ENCODE assay signal across 8 cellular contexts in the genomic region with DNA sequence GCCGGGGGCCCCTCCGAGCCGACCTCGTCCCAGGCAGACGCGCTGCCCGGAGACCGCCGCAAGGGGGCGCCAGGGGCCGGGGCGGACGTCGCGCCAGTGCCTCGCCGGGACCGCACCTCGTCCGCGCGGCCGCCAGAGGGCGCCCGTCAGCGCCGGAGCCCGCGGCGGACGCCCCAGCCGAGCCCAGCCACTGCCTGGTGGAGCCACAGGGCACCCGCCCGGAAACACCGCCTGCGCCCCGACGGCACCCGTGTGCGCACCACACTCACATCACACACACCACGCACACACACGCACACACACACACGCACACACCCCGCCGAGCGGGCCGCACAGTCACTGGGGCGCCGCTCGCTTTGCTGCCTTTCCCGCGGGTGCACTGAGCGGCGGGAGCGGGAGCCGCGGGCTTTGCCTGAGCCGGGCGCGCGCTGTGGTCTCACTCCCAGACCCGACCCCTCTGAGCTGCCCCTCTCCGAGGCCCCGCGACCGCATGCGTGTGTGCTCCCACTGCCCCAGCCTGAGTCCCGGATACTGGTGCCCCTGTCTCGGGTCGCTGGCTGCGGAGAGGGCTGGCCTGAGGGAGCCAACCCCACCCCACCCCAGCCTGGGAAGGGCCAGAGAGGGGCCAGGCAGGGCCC.
A peak's percentile ranks its signal among the peaks of the same experiment; 100 is the strongest.
DNase-seq lines count a peak whose midpoint lies in the region; ATAC-seq and TF ChIP-seq lines count a peak whose summit lies in the region.

No MANE protein-coding gene starts in this region.

- no peaks in the 10 kb centered on the region for H3K36me3 ChIP-seq in vagina

- TF ChIP-seq POLR2A in vagina (IDR thresholded peaks at IDR 0.05), result no peak

- intact Hi-C loops in Right ventricle myocardium inferior (cut with DNase I) (loop anchor here (1.0 to 10.0 kb wide), 2 partner anchors 74 to 532 kb away; no protein-coding TSS in a partner anchor), cardiac septum (cut with DNase I) (loop anchor here (2.0 kb wide), 1 partner anchor 80 kb away; no protein-coding TSS in a partner anchor), vagina (cut with DNase I) (no loop called here)

- TF ChIP-seq CTCF in osteocyte (IDR thresholded peaks at IDR 0.05) (peak; percentile 97), vagina (IDR thresholded peaks at IDR 0.05) (peak in 1 of 3 experiments; percentile 33)

- H3K27me3 ChIP-seq in vagina, result no peaks in the 10 kb centered on the region

- no peak overlapping the region for H3K27ac ChIP-seq in vagina

- peak overlapping the region; percentile 21 to 67 for H3K4me3 Mint-ChIP-seq in activated T-cell treated with anti-CD3 and anti-CD28 coated beads, Interleukin-2, amount 50 U/mL, for 72 hours
- peak overlapping the region; percentile 70 for H3K4me3 Mint-ChIP-seq in osteocyte (ENCODE audit: unreplicated experiment)

- H3K9me3 Mint-ChIP-seq in activated T-cell treated with anti-CD3 and anti-CD28 coated beads, Interleukin-2, amount 50 U/mL, for 72 hours, result no peaks in the 10 kb centered on the region
- no peaks in the 10 kb centered on the region for H3K9me3 Mint-ChIP-seq in osteocyte (ENCODE audit: unreplicated experiment)

- no peaks in the 10 kb centered on the region for H3K4me1 Mint-ChIP-seq in activated T-cell treated with anti-CD3 and anti-CD28 coated beads, Interleukin-2, amount 50 U/mL, for 72 hours (ENCODE audit: low read depth)
- no peaks in the 10 kb centered on the region for H3K4me1 Mint-ChIP-seq in osteocyte (ENCODE audit: unreplicated experiment)

- no peaks in the 10 kb centered on the region for H3K36me3 Mint-ChIP-seq in activated T-cell treated with anti-CD3 and anti-CD28 coated beads, Interleukin-2, amount 50 U/mL, for 72 hours (ENCODE audit: insufficient read depth in 2 of 2)
- H3K36me3 Mint-ChIP-seq in osteocyte (ENCODE audit: unreplicated experiment), result no peaks in the 10 kb centered on the region

- peaks cover 8% of the 10 kb centered on the region for H3K4me1 ChIP-seq in vagina

- peak overlapping the region; percentile 35 to 39 for H3K4me3 ChIP-seq in vagina

- H3K27me3 Mint-ChIP-seq in activated T-cell treated with anti-CD3 and anti-CD28 coated beads, Interleukin-2, amount 50 U/mL, for 72 hours (ENCODE audit: low read depth), result peaks cover 33% of the 10 kb centered on the region
- peaks cover 60% of the 10 kb centered on the region for H3K27me3 Mint-ChIP-seq in osteocyte (ENCODE audit: unreplicated experiment)

- DNase-seq in Right ventricle myocardium inferior (ENCODE audit: missing footprints) (peak; percentile 74), cardiac septum (ENCODE audit: low spot score) (no peak), NCI-H2227 treated with DMSO at 0.1 percent for 48 hours (lab: John Stamatoyannopoulos, UW) (peak; percentile 41), glomerular visceral epithelial cell (ENCODE audit: extremely low spot score) (peak; percentile 26), osteocyte (ENCODE audit: extremely low spot score, unreplicated experiment) (peak; percentile 92), vagina (ENCODE audit: extremely low spot score in 2 of 2) (no peak)
- DNase-seq in activated T-cell treated with anti-CD3 and anti-CD28 coated beads, Interleukin-2, amount 50 U/mL, for 72 hours, result peak; percentile 72 to 85

- no peaks in the 10 kb centered on the region for H3K9me3 ChIP-seq in vagina

- H3K27ac Mint-ChIP-seq in activated T-cell treated with anti-CD3 and anti-CD28 coated beads, Interleukin-2, amount 50 U/mL, for 72 hours, result no peak overlapping the region
- no peak overlapping the region for H3K27ac Mint-ChIP-seq in osteocyte (ENCODE audit: unreplicated experiment)

- ATAC-seq in Right ventricle myocardium inferior, result peak; percentile 93
- peak; percentile 95 for ATAC-seq in HG02885 (IDR thresholded peaks at IDR 0.05; ENCODE audit: poor library complexity, unreplicated experiment)
- ATAC-seq in activated T-cell treated with anti-CD3 and anti-CD28 coated beads, Interleukin-2, amount 50 U/mL, for 72 hours (replicated peaks in 1 of 2), result peak; percentile 97 to 98

Comparison
In these comparisons a context has a peak if more than half of its experiments do, and no peak if none do; other contexts are left out.
1. DNase-seq: peak in Right ventricle myocardium inferior (single experiment), NCI-H2227 treated with DMSO at 0.1 percent for 48 hours (single experiment), activated T-cell treated with anti-CD3 and anti-CD28 coated beads, Interleukin-2, amount 50 U/mL, for 72 hours (2 of 2), glomerular visceral epithelial cell (single experiment) and osteocyte (single experiment); none in cardiac septum (single experiment) and vagina (0 of 2).
2. Peak in every context shown above with its lines, with median percentiles within 50 percentile points of each other: ATAC-seq.